14 cellular contexts compared by ENCODE assay signal in genomic region chr20:58014628-58015315, GRCh38.
DNase-seq lines count a peak whose midpoint lies in the region; ATAC-seq, FAIRE-seq and TF ChIP-seq lines count a peak whose summit lies in the region.
"Had no signal": no experiment of that assay in that cellular context is flagged by ENCODE, and none has a peak within 500 bp of the region (broad histone marks: within the 10 kb centered on the region; RNA-seq: fewer than 3 reads in every experiment).

No MANE protein-coding gene starts in this region.

- H3K36me3 ChIP-seq in pancreas, result no peaks in the 10 kb centered on the region
- no peaks in the 10 kb centered on the region for H3K36me3 ChIP-seq in tibial nerve
- H3K36me3 ChIP-seq: breast epithelium had no signal

- peak overlapping the region; percentile 35 to 72 (median 58) for H3K27ac ChIP-seq in pancreas
- H3K27ac ChIP-seq in tibial nerve, result no peak overlapping the region
- H3K27ac ChIP-seq: breast epithelium, KMS-11 had no signal

- no peak for TF ChIP-seq POLR2A in tibial nerve (IDR thresholded peaks at IDR 0.05)

- no peak for TF ChIP-seq EP300 in tibial nerve (IDR thresholded peaks at IDR 0.05)

- H3K9me3 ChIP-seq in pancreas (no peaks in the 10 kb centered on the region), tibial nerve (no peaks in the 10 kb centered on the region)
- H3K9me3 ChIP-seq: breast epithelium had no signal

- no peaks in the 10 kb centered on the region for H3K36me3 Mint-ChIP-seq in activated T-cell treated with anti-CD3 and anti-CD28 coated beads, Interleukin-2, amount 50 U/mL, for 4 hours (ENCODE audit: insufficient read depth)
- H3K36me3 Mint-ChIP-seq: mesothelial cell of epicardium had no signal

- WGBS in pancreas, 2 donors, result 22 to 23% methylated on average over 5 of the region's 5 CpGs
- WGBS in tibial nerve, 2 donors, result 80 to 86% methylated on average over 5 of the region's 5 CpGs

- H3K4me3 ChIP-seq in astrocyte of the spinal cord (ENCODE audit: low read depth, low read length) (no peak overlapping the region), pancreas (no peak overlapping the region), tibial nerve (no peak overlapping the region), foreskin fibroblast (ENCODE audit: low read depth in 1 of 2, low read length in 2 of 2) (no peak overlapping the region)
- H3K4me3 ChIP-seq: breast epithelium had no signal

- H3K4me1 Mint-ChIP-seq in activated T-cell treated with anti-CD3 and anti-CD28 coated beads, Interleukin-2, amount 50 U/mL, for 4 hours (ENCODE audit: low read depth), result peaks cover 9% of the 10 kb centered on the region
- H3K4me1 Mint-ChIP-seq: mesothelial cell of epicardium had no signal

- intact Hi-C loops in pancreas (cut with DNase I), result no loop called here

- no peak overlapping the region for H3K4me3 Mint-ChIP-seq in activated T-cell treated with anti-CD3 and anti-CD28 coated beads, Interleukin-2, amount 50 U/mL, for 4 hours
- H3K4me3 Mint-ChIP-seq: mesothelial cell of epicardium had no signal

- H3K9me3 Mint-ChIP-seq in activated T-cell treated with anti-CD3 and anti-CD28 coated beads, Interleukin-2, amount 50 U/mL, for 4 hours, result no peaks in the 10 kb centered on the region

- no peaks in the 10 kb centered on the region for H3K27me3 ChIP-seq in pancreas
- H3K27me3 ChIP-seq in tibial nerve, result no peaks in the 10 kb centered on the region
- H3K27me3 ChIP-seq: breast epithelium had no signal

- ATAC-seq in activated T-cell treated with anti-CD3 and anti-CD28 coated beads, Interleukin-2, amount 50 U/mL, for 4 hours, result peak; percentile 87 to 95
- peak in 1 of 4 donors; percentile 28 for ATAC-seq in pancreas
- no peak for ATAC-seq in HG03280 (IDR thresholded peaks at IDR 0.05; ENCODE audit: unreplicated experiment)

- no peak for DNase-seq in activated T-cell treated with anti-CD3 and anti-CD28 coated beads, Interleukin-2, amount 50 U/mL, for 4 hours
- no peak for DNase-seq in activated T-cell treated with anti-CD3 and anti-CD28 coated beads, Interleukin-2, amount 50 U/mL, for 1 hour
- DNase-seq in NCI-H226 (peak; percentile 24), astrocyte of the spinal cord (ENCODE audit: low read depth, low spot score) (peak; percentile 41), pancreas (no peak), tibial nerve (ENCODE audit: low spot score in 2 of 2) (no peak), foreskin fibroblast (no peak)
- DNase-seq: GDM1, NCI-H2081 treated with DMSO at 0.1 percent for 48 hours, posterior cingulate gyrus had no signal

- H3K4me1 ChIP-seq in pancreas (no peaks in the 10 kb centered on the region), tibial nerve (peaks cover 0 to 39% (median 4%) of the 10 kb centered on the region in 4 donors)

- TF ChIP-seq CTCF in astrocyte of the spinal cord (IDR thresholded peaks at IDR 0.05; ENCODE audit: low read depth, low read length), result no peak
- no peak for TF ChIP-seq CTCF in pancreas (IDR thresholded peaks at IDR 0.05)
- no peak for TF ChIP-seq CTCF in tibial nerve (IDR thresholded peaks at IDR 0.05)
- no peak for TF ChIP-seq CTCF in foreskin fibroblast (IDR thresholded peaks at IDR 0.05; ENCODE audit: low read depth, low read length)

- H3K27me3 Mint-ChIP-seq in activated T-cell treated with anti-CD3 and anti-CD28 coated beads, Interleukin-2, amount 50 U/mL, for 4 hours (ENCODE audit: low read depth), result peaks cover 29% of the 10 kb centered on the region

- in situ Hi-C loops in astrocyte of the spinal cord (cut with HindIII; ENCODE audit: low sequenced_read_pairs), result no loop called here

- FAIRE-seq in pancreas (lab: Jason Lieb, UNC), result no peak

Comparison
In these comparisons a context has a peak if more than half of its experiments do, and no peak if none do; other contexts are left out.
1. DNase-seq: peak in NCI-H226 (single experiment) and astrocyte of the spinal cord (single experiment); none in activated T-cell treated with anti-CD3 and anti-CD28 coated beads, Interleukin-2, amount 50 U/mL, for 4 hours (single experiment), activated T-cell treated with anti-CD3 and anti-CD28 coated beads, Interleukin-2, amount 50 U/mL, for 1 hour (single experiment), pancreas (0 of 6), tibial nerve (0 of 2) and foreskin fibroblast (0 of 2).
2. H3K27ac ChIP-seq: peak in pancreas (4 of 4); none in tibial nerve (0 of 4).